ENCODE assay signal across 8 cellular contexts in the genomic region with DNA sequence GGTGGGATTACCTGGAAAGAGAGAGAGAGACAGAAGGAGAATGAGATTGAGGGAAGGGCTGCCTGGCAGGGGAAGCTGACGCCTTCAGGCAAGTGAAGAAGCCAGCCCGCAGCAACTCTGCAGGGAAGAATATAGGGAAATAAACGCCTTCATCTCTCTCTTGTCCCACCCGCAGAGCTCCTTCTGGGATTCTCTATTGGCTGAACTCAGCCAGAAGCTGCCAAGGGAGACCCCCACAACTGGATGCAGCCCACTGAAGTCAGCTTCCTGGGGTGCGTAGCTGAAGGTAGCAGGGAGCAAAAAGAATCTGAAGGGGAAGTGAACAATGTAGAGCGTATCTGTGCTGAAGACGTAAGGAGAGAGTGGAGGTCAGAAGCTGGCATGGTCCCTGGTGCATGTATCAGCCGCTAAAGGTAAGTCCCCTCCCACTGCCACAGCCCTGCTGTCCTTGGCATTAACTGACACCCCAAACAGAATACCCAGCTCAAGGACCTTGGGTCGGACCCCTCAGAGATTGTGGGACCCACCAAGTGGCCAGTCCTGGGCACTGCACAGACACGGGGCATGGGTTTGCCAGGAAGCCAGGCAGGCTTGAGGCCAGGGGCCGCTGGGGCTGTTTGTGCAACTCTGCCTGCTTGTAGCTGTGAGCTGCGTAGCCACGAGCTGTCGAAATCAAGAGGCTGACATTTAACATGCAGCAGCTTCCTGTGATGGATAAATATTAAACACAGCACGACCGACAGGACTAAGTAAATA.
DNase-seq lines count a peak whose midpoint lies in the region; ATAC-seq and TF ChIP-seq lines count a peak whose summit lies in the region.

No MANE protein-coding gene starts in this region.

- peaks cover 4% of the 10 kb centered on the region for H3K27me3 ChIP-seq in upper lobe of right lung

- no peaks in the 10 kb centered on the region for H3K36me3 ChIP-seq in upper lobe of right lung

- intact Hi-C loops in upper lobe of right lung (cut with DNase I): no loop called here

- TF ChIP-seq CTCF in astrocyte of the spinal cord (IDR thresholded peaks at IDR 0.05; ENCODE audit: low read depth, low read length) (peak; percentile 71), upper lobe of right lung (IDR thresholded peaks at IDR 0.05) (peak; percentile 57)

- H3K4me1 ChIP-seq in upper lobe of right lung: peaks cover 5% of the 10 kb centered on the region

- H3K27ac ChIP-seq in upper lobe of right lung: no peak overlapping the region

- peak; percentile 88 for ATAC-seq in upper lobe of right lung
- ATAC-seq in HG03108 (IDR thresholded peaks at IDR 0.05; ENCODE audit: unreplicated experiment): no peak
- ATAC-seq in HG03432 (IDR thresholded peaks at IDR 0.05; ENCODE audit: unreplicated experiment): no peak

- no peaks in the 10 kb centered on the region for H3K9me3 ChIP-seq in upper lobe of right lung

- in situ Hi-C loops in astrocyte of the spinal cord (cut with HindIII; ENCODE audit: low sequenced_read_pairs): no loop called here

- no peak overlapping the region for H3K4me3 ChIP-seq in astrocyte of the spinal cord (ENCODE audit: low read depth, low read length)
- no peak overlapping the region for H3K4me3 ChIP-seq in upper lobe of right lung

- peak; percentile 31 for DNase-seq in NK-92 treated with Interleukin-12 subunit alpha and Interleukin-12 subunit beta, amount 100 ng/mL, for 24 hours (lab: John Stamatoyannopoulos, UW)
- DNase-seq in NK-92 (lab: John Stamatoyannopoulos, UW; ENCODE audit: unreplicated experiment): no peak
- DNase-seq in astrocyte of the spinal cord (ENCODE audit: low read depth, low spot score): peak; percentile 48
- DNase-seq in kidney tubule cell (ENCODE audit: low spot score): peak; percentile 26
- peak; percentile 84 for DNase-seq in upper lobe of right lung
- DNase-seq in cerebellum (ENCODE audit: low spot score): no peak

Comparison
In these comparisons a context has a peak if more than half of its experiments do, and no peak if none do; other contexts are left out.
1. DNase-seq: peak in NK-92 treated with Interleukin-12 subunit alpha and Interleukin-12 subunit beta, amount 100 ng/mL, for 24 hours (single experiment), astrocyte of the spinal cord (single experiment), kidney tubule cell (single experiment) and upper lobe of right lung (single experiment); none in NK-92 (single experiment) and cerebellum (single experiment).